In the genomic region with DNA sequence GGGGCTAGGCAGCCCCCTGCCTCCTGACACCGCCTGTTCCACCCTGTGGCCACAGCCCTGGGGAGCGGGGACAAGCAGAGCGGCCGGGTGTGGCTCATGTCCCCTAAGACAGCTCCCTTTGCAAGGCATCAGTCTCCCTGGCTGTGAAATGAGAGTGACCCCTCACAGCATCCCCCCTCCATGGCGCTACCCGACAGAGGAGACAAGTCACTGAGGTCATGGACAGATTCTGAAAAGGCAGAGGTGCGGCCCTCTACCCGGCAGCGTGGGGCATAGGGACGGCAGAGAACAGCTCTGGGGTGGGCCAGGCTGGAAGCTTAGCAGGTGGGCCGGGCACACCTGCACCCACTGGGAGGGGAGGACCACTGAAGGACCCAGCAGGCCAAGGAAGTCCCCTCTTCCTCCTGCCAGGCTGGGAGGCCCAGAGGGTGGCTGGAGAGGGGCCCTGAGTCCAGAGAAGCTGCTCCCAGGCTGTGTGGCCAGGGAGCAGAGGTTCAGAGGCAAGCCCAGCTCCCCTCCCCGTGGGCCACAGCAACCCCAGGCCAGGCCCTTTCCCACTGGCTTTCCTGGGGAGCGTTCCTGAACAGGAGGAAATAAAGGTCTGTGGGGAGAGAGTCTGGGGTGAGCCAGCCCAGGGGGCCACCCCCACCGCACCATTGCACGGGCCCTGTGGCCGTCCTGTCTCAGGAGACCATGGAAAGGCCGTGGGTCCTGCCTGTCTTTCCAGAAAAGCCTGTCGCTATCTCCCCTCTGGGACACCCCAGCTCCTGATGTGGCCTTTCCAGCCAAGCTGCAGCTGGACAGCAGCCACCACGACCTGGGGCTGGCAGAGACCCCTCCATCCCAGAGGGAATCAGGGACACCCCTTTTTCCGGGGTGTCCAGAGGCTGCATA, we compare ENCODE assay signal across 10 cellular contexts. TPM values are rescaled to one million over a fixed set of nuclear protein-coding genes. Genes with fewer than 3 reads are reported as not detected.
DNase-seq lines count a peak whose midpoint lies in the region; ATAC-seq and TF ChIP-seq lines count a peak whose summit lies in the region.
"Had no signal": no experiment of that assay in that cellular context is flagged by ENCODE, and none has a peak within 500 bp of the region (broad histone marks: within the 10 kb centered on the region; RNA-seq: fewer than 3 reads in every experiment).

No MANE protein-coding gene starts in this region.

- no peak for DNase-seq in GM06990 (ENCODE audit: extremely low read depth, insufficient read length)
- peak in 1 of 3 donors; percentile 6 for DNase-seq in T-helper 17 cell
- no peak for DNase-seq in right atrium auricular region (ENCODE audit: low spot score)
- no peak for DNase-seq in sciatic nerve (ENCODE audit: low spot score)
- DNase-seq in SIG-M5 treated with dmso at 0.1 percent for 504 hours (lab: John Stamatoyannopoulos, UW; ENCODE audit: unreplicated experiment): no peak
- no peak for DNase-seq in stimulated activated CD4-positive, alpha-beta T cell treated with anti-CD3 and anti-CD28 coated beads, Interleukin-4, amount 100 ng/mL, for 4 hours
- DNase-seq in activated CD4-positive, alpha-beta T cell treated with anti-CD3 and anti-CD28 coated beads for 1 hour: no peak
- DNase-seq: activated CD8-positive, alpha-beta memory T cell treated with anti-CD3 and anti-CD28 coated beads, Interleukin-2, amount 50 U/mL, for 48 hours; SHP77 had no signal

- H3K36me3 ChIP-seq in GM06990 (ENCODE audit: control insufficient read depth, insufficient read depth, low read length) (peaks cover 2% of the 10 kb centered on the region; the same call in 1 of the 2 replicates), right atrium auricular region (no peaks in the 10 kb centered on the region)

- ATAC-seq in T-helper 17 cell (no peak), sciatic nerve (peak; percentile 20), GM18909 (IDR thresholded peaks at IDR 0.05; ENCODE audit: poor library complexity, unreplicated experiment) (no peak)

- peaks cover 2% of the 10 kb centered on the region for H3K4me1 Mint-ChIP-seq in T-helper 17 cell

- no peaks in the 10 kb centered on the region for H3K36me3 Mint-ChIP-seq in T-helper 17 cell (ENCODE audit: low read depth)

- H3K27me3 Mint-ChIP-seq in T-helper 17 cell: peaks cover 4% of the 10 kb centered on the region

- H3K9me3 ChIP-seq in T-helper 17 cell (ENCODE audit: control insufficient read depth, low read length, poor library complexity, severe bottlenecking) (no peaks in the 10 kb centered on the region), right atrium auricular region (no peaks in the 10 kb centered on the region)

- H3K27ac ChIP-seq in right atrium auricular region: no peak overlapping the region

- H3K27me3 ChIP-seq in GM06990 (replicated peaks; ENCODE audit: control insufficient read depth, insufficient read depth, low read length) (no peaks in the 10 kb centered on the region), right atrium auricular region (peaks cover 0 to 8% of the 10 kb centered on the region in 2 donors)

- H3K4me1 ChIP-seq in right atrium auricular region: peaks cover 0 to 19% of the 10 kb centered on the region in 2 donors

- peak overlapping the region; percentile 41 for H3K4me3 Mint-ChIP-seq in T-helper 17 cell

- TF ChIP-seq CTCF in GM06990 (IDR thresholded peaks at IDR 0.05; ENCODE audit: insufficient read depth, low read length, poor library complexity, severe bottlenecking) (no peak), right atrium auricular region (IDR thresholded peaks at IDR 0.05) (no peak)

- H3K27ac Mint-ChIP-seq in T-helper 17 cell: no peak overlapping the region

- intact Hi-C loops in sciatic nerve (cut with DNase I): loop anchor here (5.0 kb wide), 1 partner anchor 45 kb away; no protein-coding TSS in a partner anchor

- H3K4me3 ChIP-seq in GM06990 (replicated peaks; ENCODE audit: low read depth, low read length) (peak overlapping the region; percentile 72), right atrium auricular region (peak overlapping the region; percentile 44 to 54)

RNA-seq across cellular contexts. Expression of gene ADAP1, which starts 1.7 kb away (rescaled TPM):
- total RNA-seq in T-helper 17 cell (10 to 100 TPM in 1 of 2 donors, 1 to 10 TPM in 1; 6.7 to 15.4 TPM), right atrium auricular region (1 to 10 TPM; 4.2 to 7.7 TPM), sciatic nerve (42.8 TPM)

RNA-seq across cellular contexts. Expression of gene COX19, which starts 22.6 kb away (rescaled TPM):
- 10 to 100 TPM; 40.1 to 43.2 TPM for total RNA-seq in T-helper 17 cell
- total RNA-seq in right atrium auricular region: 1 to 10 TPM; 2.8 to 5.5 TPM
- total RNA-seq in sciatic nerve: 18.3 TPM

RNA-seq across cellular contexts. Expression of gene CYP2W1, which starts 30.2 kb away (rescaled TPM):
- not detected for total RNA-seq in T-helper 17 cell
- total RNA-seq in right atrium auricular region: not detected
- 1.6 TPM for total RNA-seq in sciatic nerve
